In genomic region chr18:22934789-22935188, GRCh38 we compare ENCODE assay signal across 9 cellular contexts. TPM values are rescaled to one million over a fixed set of nuclear protein-coding genes. Genes with fewer than 3 reads are reported as not detected.
A peak's percentile ranks its signal among the peaks of the same experiment; 100 is the strongest.
DNase-seq lines count a peak whose midpoint lies in the region; ATAC-seq, FAIRE-seq and TF ChIP-seq lines count a peak whose summit lies in the region.
"Had no signal": no experiment of that assay in that cellular context is flagged by ENCODE, and none has a peak within 500 bp of the region (broad histone marks: within the 10 kb centered on the region; RNA-seq: fewer than 3 reads in every experiment).

No MANE protein-coding gene starts in this region.

- ATAC-seq in Right ventricle myocardium superior (ENCODE audit: poor library complexity) = no peak

- no peaks in the 10 kb centered on the region for H3K27me3 ChIP-seq in fibroblast of lung (ENCODE audit: control insufficient read depth, insufficient read depth, low read length)
- H3K27me3 ChIP-seq in smooth muscle cell (ENCODE audit: low read depth) = no peaks in the 10 kb centered on the region
- H3K27me3 ChIP-seq: SJSA1 had no signal

- H3K9ac ChIP-seq in SK-N-MC (ENCODE audit: insufficient read length) (peak overlapping the region; percentile 69), fibroblast of lung (ENCODE audit: insufficient read depth, low read length) (no peak overlapping the region), smooth muscle cell (ENCODE audit: low read depth) (no peak overlapping the region)

- WGBS in smooth muscle cell (ENCODE audit: low lambda C conversion rate) = 100% methylated on average over 1 of the region's 1 CpG

- TF ChIP-seq CTCF in GM12864 (IDR thresholded peaks at IDR 0.05; ENCODE audit: low read depth, low read length, missing control alignments) (no peak), fibroblast of lung (conservative IDR thresholded peaks at IDR 0.05 in 1 of 2, IDR thresholded peaks at IDR 0.05 in 1 of 2; ENCODE audit: low read depth in 1 of 2, low read length in 2 of 2) (no peak), smooth muscle cell (IDR thresholded peaks at IDR 0.05; ENCODE audit: borderline replicate concordance, insufficient read depth, poor library complexity, severe bottlenecking) (no peak)

- H3K36me3 ChIP-seq in SK-N-MC (ENCODE audit: insufficient read depth, low read length) = peaks cover 34% of the 10 kb centered on the region
- no peaks in the 10 kb centered on the region for H3K36me3 ChIP-seq in fibroblast of lung (ENCODE audit: control insufficient read depth, insufficient read depth, low read length)
- H3K36me3 ChIP-seq in smooth muscle cell (ENCODE audit: low read depth) = peaks cover 3% of the 10 kb centered on the region

- DNase-seq in GM12864 (ENCODE audit: low read depth) (no peak), SK-N-MC (ENCODE audit: low read depth, low spot score) (no peak), fibroblast of lung (ENCODE audit: low read depth in 2 of 2) (no peak), NCI-H2107 (lab: John Stamatoyannopoulos, UW) (no peak), smooth muscle cell (lab: John Stamatoyannopoulos, UW; ENCODE audit: unreplicated experiment) (no peak), NCI-H187 treated with DMSO at 0.1 percent for 48 hours (lab: John Stamatoyannopoulos, UW) (no peak), Right ventricle myocardium superior (no peak)

- H3F3A ChIP-seq in smooth muscle cell (ENCODE audit: low read depth) = no peaks in the 10 kb centered on the region

- H3K79me2 ChIP-seq in fibroblast of lung (ENCODE audit: control insufficient read depth, insufficient read depth, low read length) (peaks cover 5% of the 10 kb centered on the region), smooth muscle cell (ENCODE audit: low read depth) (peaks cover 21% of the 10 kb centered on the region)

- H3K4me2 ChIP-seq in fibroblast of lung (ENCODE audit: extremely low read depth, insufficient read depth, low read length) (peak overlapping the region; percentile 96), smooth muscle cell (no peak overlapping the region)

- no peaks in the 10 kb centered on the region for H3K9me3 ChIP-seq in SK-N-MC (ENCODE audit: low read depth, low read length)
- H3K9me3 ChIP-seq in fibroblast of lung (ENCODE audit: control insufficient read depth, insufficient read depth, low read depth, low read length) = no peaks in the 10 kb centered on the region
- no peaks in the 10 kb centered on the region for H3K9me3 ChIP-seq in smooth muscle cell (replicated peaks; ENCODE audit: low read depth)
- H3K9me3 ChIP-seq: SJSA1 had no signal

- H3K4me3 ChIP-seq in GM12864 (ENCODE audit: low read depth, low read length) (peak overlapping the region; percentile 85), SK-N-MC (peak overlapping the region; percentile 91), fibroblast of lung (replicated peaks in 1 of 4; ENCODE audit: control extremely low read depth in 1 of 4, insufficient read depth in 1 of 4, low read depth in 3 of 4, low read length in 4 of 4) (peak overlapping the region in 1 of 4 experiments; percentile 7), smooth muscle cell (no peak overlapping the region)

- no peaks in the 10 kb centered on the region for H4K20me1 ChIP-seq in fibroblast of lung (ENCODE audit: control insufficient read depth, extremely low read depth, insufficient read depth, low read length)
- no peaks in the 10 kb centered on the region for H4K20me1 ChIP-seq in smooth muscle cell (ENCODE audit: low read depth)

- intact Hi-C loops in Right ventricle myocardium superior (cut with DNase I) = loop anchor here (5.0 kb wide), 1 partner anchor 48 kb away; no protein-coding TSS in a partner anchor

- peak; percentile 6 for FAIRE-seq in A204.1 (lab: Jason Lieb, UNC)

- H3K4me1 ChIP-seq in fibroblast of lung (ENCODE audit: control insufficient read depth, extremely low read depth, insufficient read depth, low read length) (no peaks in the 10 kb centered on the region), smooth muscle cell (ENCODE audit: low read depth) (peaks cover 15% of the 10 kb centered on the region)

- H3K27ac ChIP-seq in SK-N-MC = no peak overlapping the region
- H3K27ac ChIP-seq in fibroblast of lung (ENCODE audit: insufficient read depth, low read length) = no peak overlapping the region
- H3K27ac ChIP-seq in smooth muscle cell (ENCODE audit: low read depth) = no peak overlapping the region
- H3K27ac ChIP-seq: SJSA1 had no signal

- no peak overlapping the region for H2AFZ ChIP-seq in fibroblast of lung (ENCODE audit: low read length)
- H2AFZ ChIP-seq in smooth muscle cell (ENCODE audit: low read depth) = no peak overlapping the region

RNA-seq across cellular contexts. Expression of gene RBBP8, which starts 1.7 kb away (rescaled TPM):
- total RNA-seq in fibroblast of lung (21.0 and 27.5 TPM in 2 replicates), smooth muscle cell (29.5 and 39.3 TPM in 2 replicates), Right ventricle myocardium superior (4.5 TPM)
- polyA plus RNA-seq in fibroblast of lung (17.8 and 32.0 TPM in 2 replicates), smooth muscle cell (11.7 and 14.4 TPM in 2 replicates)
- 11.4 and 19.5 TPM in 2 replicates for polyA plus RNA-seq in fibroblast of lung (2012)
- 1.1 and 5.9 TPM in 2 replicates for polyA minus RNA-seq in fibroblast of lung (ENCODE audit: low replicate concordance)
